ENCODE assay signal across 17 cellular contexts in the genomic region with DNA sequence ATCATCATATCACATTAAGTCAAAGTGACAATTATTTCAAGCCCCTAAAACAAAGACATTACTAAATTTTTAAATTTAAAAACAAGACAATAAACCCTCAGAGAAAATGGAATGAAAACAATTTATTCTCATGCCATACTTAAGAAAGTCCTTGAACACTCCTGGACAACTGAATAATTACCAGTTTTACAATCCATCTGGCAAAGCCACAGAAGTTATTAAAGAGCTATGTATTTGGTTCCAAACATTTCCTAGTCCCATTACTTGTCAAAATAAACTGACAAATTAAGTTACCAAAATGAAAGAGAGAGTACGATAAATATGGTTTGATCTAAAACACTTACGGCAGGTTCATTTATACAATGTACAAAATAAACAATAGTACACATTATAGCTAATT.
A peak's percentile ranks its signal among the peaks of the same experiment; 100 is the strongest.
DNase-seq lines count a peak whose midpoint lies in the region; ATAC-seq, FAIRE-seq and TF ChIP-seq lines count a peak whose summit lies in the region.
"Had no signal": no experiment of that assay in that cellular context is flagged by ENCODE, and none has a peak within 500 bp of the region (broad histone marks: within the 10 kb centered on the region; RNA-seq: fewer than 3 reads in every experiment).

No MANE protein-coding gene starts in this region.

- H3K9me3 Mint-ChIP-seq in T-helper 2 cell treated with Interferon-gamma antibody and Interleukin-4, amounts not matched to agents 5 μg/mL and 100 μg/mL, for 36 hours: no peaks in the 10 kb centered on the region
- H3K9me3 Mint-ChIP-seq in stimulated activated effector memory CD8-positive, alpha-beta T cell treated with anti-CD3 and anti-CD28 coated beads, Interleukin-12 subunit alpha, Interleukin-12 subunit beta, amount 100 ng/mL, for 72 hours: no peaks in the 10 kb centered on the region
- H3K9me3 Mint-ChIP-seq: CD14-positive monocyte; CD8-positive, alpha-beta T cell; H9 had no signal

- H3K27ac ChIP-seq in ascending aorta (peak overlapping the region; percentile 63 to 71), spleen (peak overlapping the region; percentile 20 to 67 (median 52))
- H3K27ac ChIP-seq: HL-60 had no signal

- no peak for TF ChIP-seq CTCF in AG10803 (conservative IDR thresholded peaks at IDR 0.05; ENCODE audit: low read length)
- TF ChIP-seq CTCF in ascending aorta (IDR thresholded peaks at IDR 0.05): no peak
- TF ChIP-seq CTCF in spleen (IDR thresholded peaks at IDR 0.05 in 8 of 11, conservative IDR thresholded peaks at IDR 0.05 in 3 of 11): no peak

- intact Hi-C loops in ascending aorta (cut with DNase I): loop anchor here (5.0 kb wide), 2 partner anchors 39 to 54 kb away; no protein-coding TSS in a partner anchor
- intact Hi-C loops in spleen (cut with DNase I; ENCODE audit: low total_unique reads): no loop called here

- H3K9me3 ChIP-seq in ascending aorta (no peaks in the 10 kb centered on the region), spleen (no peaks in the 10 kb centered on the region)

- H3K4me3 Mint-ChIP-seq in T-helper 2 cell treated with Interferon-gamma antibody and Interleukin-4, amounts not matched to agents 5 μg/mL and 100 μg/mL, for 36 hours: no peak overlapping the region
- H3K4me3 Mint-ChIP-seq in stimulated activated effector memory CD8-positive, alpha-beta T cell treated with anti-CD3 and anti-CD28 coated beads, Interleukin-12 subunit alpha, Interleukin-12 subunit beta, amount 100 ng/mL, for 72 hours: no peak overlapping the region
- H3K4me3 Mint-ChIP-seq: CD14-positive monocyte; CD8-positive, alpha-beta T cell; H9 had no signal

- H3K36me3 ChIP-seq in ascending aorta (no peaks in the 10 kb centered on the region), spleen (peaks cover 0 to 40% (median 0%) of the 10 kb centered on the region in 6 donors)

- H3K27me3 ChIP-seq in ascending aorta: no peaks in the 10 kb centered on the region
- no peaks in the 10 kb centered on the region for H3K27me3 ChIP-seq in spleen (replicated peaks in 1 of 7)

- no peaks in the 10 kb centered on the region for H3K4me1 Mint-ChIP-seq in T-helper 2 cell treated with Interferon-gamma antibody and Interleukin-4, amounts not matched to agents 5 μg/mL and 100 μg/mL, for 36 hours (ENCODE audit: low read depth)
- H3K4me1 Mint-ChIP-seq in stimulated activated effector memory CD8-positive, alpha-beta T cell treated with anti-CD3 and anti-CD28 coated beads, Interleukin-12 subunit alpha, Interleukin-12 subunit beta, amount 100 ng/mL, for 72 hours: peaks cover 6% of the 10 kb centered on the region
- H3K4me1 Mint-ChIP-seq: CD14-positive monocyte, H9 had no signal

- peaks cover 1% of the 10 kb centered on the region for H3K36me3 Mint-ChIP-seq in T-helper 2 cell treated with Interferon-gamma antibody and Interleukin-4, amounts not matched to agents 5 μg/mL and 100 μg/mL, for 36 hours (ENCODE audit: low read depth)
- H3K36me3 Mint-ChIP-seq in stimulated activated effector memory CD8-positive, alpha-beta T cell treated with anti-CD3 and anti-CD28 coated beads, Interleukin-12 subunit alpha, Interleukin-12 subunit beta, amount 100 ng/mL, for 72 hours: no peaks in the 10 kb centered on the region

- no peak overlapping the region for H3K27ac Mint-ChIP-seq in T-helper 2 cell treated with Interferon-gamma antibody and Interleukin-4, amounts not matched to agents 5 μg/mL and 100 μg/mL, for 36 hours
- H3K27ac Mint-ChIP-seq in stimulated activated effector memory CD8-positive, alpha-beta T cell treated with anti-CD3 and anti-CD28 coated beads, Interleukin-12 subunit alpha, Interleukin-12 subunit beta, amount 100 ng/mL, for 72 hours: no peak overlapping the region
- H3K27ac Mint-ChIP-seq: CD8-positive, alpha-beta T cell had no signal

- FAIRE-seq in GM19239 (lab: Jason Lieb, UNC): peak; percentile 14
- FAIRE-seq: D721Med, K562 had no signal

- no peak for ATAC-seq in HG03139 (IDR thresholded peaks at IDR 0.05; ENCODE audit: unreplicated experiment)
- no peak for ATAC-seq in stimulated activated effector memory CD8-positive, alpha-beta T cell treated with anti-CD3 and anti-CD28 coated beads, Interleukin-12 subunit alpha, Interleukin-12 subunit beta, amount 100 ng/mL, for 72 hours
- ATAC-seq: CD8-positive, alpha-beta T cell; K562 had no signal

- DNase-seq in AG10803 (ENCODE audit: low read depth): peak; percentile 43
- DNase-seq in GM19239 (ENCODE audit: insufficient read length, low spot score): no peak
- DNase-seq in ascending aorta (ENCODE audit: low spot score in 2 of 2): no peak
- DNase-seq in spleen: no peak
- DNase-seq in T-helper 2 cell treated with Interferon-gamma antibody and Interleukin-4, amounts not matched to agents 5 μg/mL and 100 μg/mL, for 36 hours (ENCODE audit: low spot score): no peak
- DNase-seq in stimulated activated effector memory CD8-positive, alpha-beta T cell treated with anti-CD3 and anti-CD28 coated beads, Interleukin-12 subunit alpha, Interleukin-12 subunit beta, amount 100 ng/mL, for 72 hours (ENCODE audit: low spot score in 2 of 2): no peak
- DNase-seq: CD8-positive, alpha-beta T cell; COR-L47; DMS153; DND-41; GOT3; H9 had no signal

- H3K4me1 ChIP-seq in ascending aorta: peaks cover 8 to 44% of the 10 kb centered on the region in 2 donors
- peaks cover 0 to 35% (median 14%) of the 10 kb centered on the region in 6 donors for H3K4me1 ChIP-seq in spleen

- no peak for TF ChIP-seq POLR2A in spleen (IDR thresholded peaks at IDR 0.05)

- H3K4me3 ChIP-seq in AG10803 (ENCODE audit: low read length) (no peak overlapping the region), ascending aorta (no peak overlapping the region), spleen (no peak overlapping the region)
- H3K4me3 ChIP-seq: K562 had no signal

- no peaks in the 10 kb centered on the region for H3K27me3 Mint-ChIP-seq in T-helper 2 cell treated with Interferon-gamma antibody and Interleukin-4, amounts not matched to agents 5 μg/mL and 100 μg/mL, for 36 hours (ENCODE audit: low read depth)

- WGBS in spleen, 5 donors: 80 to 91% (median 84%) methylated on average over 2 of the region's 2 CpGs
